In the genomic region with DNA sequence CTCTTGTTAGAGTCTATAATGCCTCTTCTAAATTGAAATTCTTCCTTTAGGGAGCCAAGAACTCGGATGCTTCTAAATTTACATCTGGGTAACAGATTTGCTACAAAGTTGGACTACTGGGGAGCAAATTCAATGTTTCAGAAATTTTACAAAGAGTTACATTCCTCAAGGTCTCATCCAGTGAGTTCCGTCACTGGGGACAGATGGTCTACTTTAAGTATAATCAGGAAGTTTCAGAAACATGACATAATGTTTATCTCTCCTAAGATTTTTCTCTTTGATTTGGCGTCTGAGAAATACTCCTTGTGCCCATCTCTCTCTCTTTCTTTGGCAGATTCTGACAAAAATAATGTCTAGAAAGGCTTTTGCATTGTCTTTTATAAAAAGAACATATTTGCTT, we compare ENCODE assay signal across 2 cellular contexts.
TF ChIP-seq lines count a peak whose summit lies in the region.

No MANE protein-coding gene starts in this region.

TF ChIP-seq in A549, 52 proteins besides CTCF, POLR2A, EP300 and RAD21:
- no peak for TF ChIP-seq RFX5 (IDR thresholded peaks at IDR 0.05)
- TF ChIP-seq TFCP2L1 (CRISPR knock-in tag; IDR thresholded peaks at IDR 0.05) = no peak
- TF ChIP-seq, protein P1, sequence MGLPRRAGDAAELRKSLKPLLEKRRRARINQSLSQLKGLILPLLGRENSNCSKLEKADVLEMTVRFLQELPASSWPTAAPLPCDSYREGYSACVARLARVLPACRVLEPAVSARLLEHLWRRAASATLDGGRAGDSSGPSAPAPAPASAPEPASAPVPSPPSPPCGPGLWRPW (IDR thresholded peaks at IDR 0.05) = no peak
- TF ChIP-seq CHD2 (IDR thresholded peaks at IDR 0.05; ENCODE audit: low read length, partially characterized antibody) = no peak
- TF ChIP-seq RCOR1 (IDR thresholded peaks at IDR 0.05; ENCODE audit: low read depth, low read length) = no peak
- TF ChIP-seq, protein P2, sequence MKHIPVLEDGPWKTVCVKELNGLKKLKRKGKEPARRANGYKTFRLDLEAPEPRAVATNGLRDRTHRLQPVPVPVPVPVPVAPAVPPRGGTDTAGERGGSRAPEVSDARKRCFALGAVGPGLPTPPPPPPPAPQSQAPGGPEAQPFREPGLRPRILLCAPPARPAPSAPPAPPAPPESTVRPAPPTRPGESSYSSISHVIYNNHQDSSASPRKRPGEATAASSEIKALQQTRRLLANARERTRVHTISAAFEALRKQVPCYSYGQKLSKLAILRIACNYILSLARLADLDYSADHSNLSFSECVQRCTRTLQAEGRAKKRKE (CRISPR knock-in tag; IDR thresholded peaks at IDR 0.05; ENCODE audit: low read depth) = no peak
- TF ChIP-seq JUNB (IDR thresholded peaks at IDR 0.05) = no peak
- TF ChIP-seq, protein P3, sequence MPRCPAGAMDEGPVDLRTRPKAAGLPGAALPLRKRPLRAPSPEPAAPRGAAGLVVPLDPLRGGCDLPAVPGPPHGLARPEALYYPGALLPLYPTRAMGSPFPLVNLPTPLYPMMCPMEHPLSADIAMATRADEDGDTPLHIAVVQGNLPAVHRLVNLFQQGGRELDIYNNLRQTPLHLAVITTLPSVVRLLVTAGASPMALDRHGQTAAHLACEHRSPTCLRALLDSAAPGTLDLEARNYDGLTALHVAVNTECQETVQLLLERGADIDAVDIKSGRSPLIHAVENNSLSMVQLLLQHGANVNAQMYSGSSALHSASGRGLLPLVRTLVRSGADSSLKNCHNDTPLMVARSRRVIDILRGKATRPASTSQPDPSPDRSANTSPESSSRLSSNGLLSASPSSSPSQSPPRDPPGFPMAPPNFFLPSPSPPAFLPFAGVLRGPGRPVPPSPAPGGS (IDR thresholded peaks at IDR 0.05) = no peak
- TF ChIP-seq, protein P4, sequence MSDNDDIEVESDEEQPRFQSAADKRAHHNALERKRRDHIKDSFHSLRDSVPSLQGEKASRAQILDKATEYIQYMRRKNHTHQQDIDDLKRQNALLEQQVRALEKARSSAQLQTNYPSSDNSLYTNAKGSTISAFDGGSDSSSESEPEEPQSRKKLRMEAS (IDR thresholded peaks at IDR 0.05) = no peak
- TF ChIP-seq MYC (IDR thresholded peaks at IDR 0.05; ENCODE audit: borderline replicate concordance, low read length) = no peak
- TF ChIP-seq ZSCAN20 (CRISPR knock-in tag; IDR thresholded peaks at IDR 0.05) = no peak
- no peak for TF ChIP-seq TP53 (CRISPR knock-in tag; IDR thresholded peaks at IDR 0.05)
- TF ChIP-seq, protein P5, sequence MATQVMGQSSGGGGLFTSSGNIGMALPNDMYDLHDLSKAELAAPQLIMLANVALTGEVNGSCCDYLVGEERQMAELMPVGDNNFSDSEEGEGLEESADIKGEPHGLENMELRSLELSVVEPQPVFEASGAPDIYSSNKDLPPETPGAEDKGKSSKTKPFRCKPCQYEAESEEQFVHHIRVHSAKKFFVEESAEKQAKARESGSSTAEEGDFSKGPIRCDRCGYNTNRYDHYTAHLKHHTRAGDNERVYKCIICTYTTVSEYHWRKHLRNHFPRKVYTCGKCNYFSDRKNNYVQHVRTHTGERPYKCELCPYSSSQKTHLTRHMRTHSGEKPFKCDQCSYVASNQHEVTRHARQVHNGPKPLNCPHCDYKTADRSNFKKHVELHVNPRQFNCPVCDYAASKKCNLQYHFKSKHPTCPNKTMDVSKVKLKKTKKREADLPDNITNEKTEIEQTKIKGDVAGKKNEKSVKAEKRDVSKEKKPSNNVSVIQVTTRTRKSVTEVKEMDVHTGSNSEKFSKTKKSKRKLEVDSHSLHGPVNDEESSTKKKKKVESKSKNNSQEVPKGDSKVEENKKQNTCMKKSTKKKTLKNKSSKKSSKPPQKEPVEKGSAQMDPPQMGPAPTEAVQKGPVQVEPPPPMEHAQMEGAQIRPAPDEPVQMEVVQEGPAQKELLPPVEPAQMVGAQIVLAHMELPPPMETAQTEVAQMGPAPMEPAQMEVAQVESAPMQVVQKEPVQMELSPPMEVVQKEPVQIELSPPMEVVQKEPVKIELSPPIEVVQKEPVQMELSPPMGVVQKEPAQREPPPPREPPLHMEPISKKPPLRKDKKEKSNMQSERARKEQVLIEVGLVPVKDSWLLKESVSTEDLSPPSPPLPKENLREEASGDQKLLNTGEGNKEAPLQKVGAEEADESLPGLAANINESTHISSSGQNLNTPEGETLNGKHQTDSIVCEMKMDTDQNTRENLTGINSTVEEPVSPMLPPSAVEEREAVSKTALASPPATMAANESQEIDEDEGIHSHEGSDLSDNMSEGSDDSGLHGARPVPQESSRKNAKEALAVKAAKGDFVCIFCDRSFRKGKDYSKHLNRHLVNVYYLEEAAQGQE (IDR thresholded peaks at IDR 0.05) = no peak
- no peak for TF ChIP-seq EHF (CRISPR knock-in tag; IDR thresholded peaks at IDR 0.05)
- no peak for TF ChIP-seq SMC3 (IDR thresholded peaks at IDR 0.05)

TF ChIP-seq in HCT116, 20 proteins besides CTCF, POLR2A, EP300 and RAD21:
- TF ChIP-seq ZFX (IDR thresholded peaks at IDR 0.05) = no peak
